1 cellular context compared by ENCODE assay signal in genomic region chr13:51589793-51590192, GRCh38.
TF ChIP-seq lines count a peak whose summit lies in the region.

No MANE protein-coding gene starts in this region.

TF ChIP-seq in A549, 52 proteins besides CTCF, POLR2A, EP300 and RAD21 (continued from another document):
- no peak for TF ChIP-seq USF2 (IDR thresholded peaks at IDR 0.05)
- no peak for TF ChIP-seq EHMT2 (IDR thresholded peaks at IDR 0.05; ENCODE audit: low read depth)
- TF ChIP-seq BHLHE40 (IDR thresholded peaks at IDR 0.05; ENCODE audit: low read depth, low read length): no peak
- no peak for TF ChIP-seq ESRRA (IDR thresholded peaks at IDR 0.05; ENCODE audit: borderline replicate concordance, low read length)
- no peak for TF ChIP-seq NFE2L2 (conservative IDR thresholded peaks at IDR 0.05; ENCODE audit: low read length)
- no peak for TF ChIP-seq HOXB13 (CRISPR knock-in tag; IDR thresholded peaks at IDR 0.05; ENCODE audit: low read depth)
- TF ChIP-seq FOSL2 (IDR thresholded peaks at IDR 0.05): no peak
- TF ChIP-seq FOSL2 (CRISPR knock-in tag; IDR thresholded peaks at IDR 0.05): no peak
- TF ChIP-seq TFCP2L1 (CRISPR knock-in tag; IDR thresholded peaks at IDR 0.05): no peak
